ENCODE assay signal across 27 cellular contexts in genomic region chr9:23941051-23941450, GRCh38.
"Had no signal": no experiment of that assay in that cellular context is flagged by ENCODE, and none has a peak within 500 bp of the region (broad histone marks: within the 10 kb centered on the region; RNA-seq: fewer than 3 reads in every experiment).

No MANE protein-coding gene starts in this region.

- H3K4me1 ChIP-seq: colonic mucosa, heart left ventricle, parathyroid adenoma, psoas muscle, suprapubic skin, tibial artery had no signal

- H3K36me3 Mint-ChIP-seq: immature natural killer cell; memory B cell; naive thymus-derived CD8-positive, alpha-beta T cell had no signal

- H3K27me3 Mint-ChIP-seq: memory B cell; naive thymus-derived CD8-positive, alpha-beta T cell had no signal

- H3K36me3 ChIP-seq: cardiac muscle cell, colonic mucosa, heart left ventricle, suprapubic skin, tibial artery had no signal

- H2AFZ ChIP-seq: parathyroid adenoma had no signal

- H3K27ac Mint-ChIP-seq: activated naive CD4-positive, alpha-beta T cell treated with anti-CD3 and anti-CD28 coated beads, Interleukin-2, amount 50 U/mL, for 72 hours; activated T-cell treated with anti-CD3 and anti-CD28 coated beads, Interleukin-2, amount 50 U/mL, for 72 hours; immature natural killer cell; memory B cell; naive thymus-derived CD8-positive, alpha-beta T cell had no signal

- H3K9ac ChIP-seq: parathyroid adenoma had no signal

- H3K4me2 ChIP-seq: smooth muscle cell had no signal

- H3K4me3 ChIP-seq: cardiac muscle cell, colonic mucosa, heart left ventricle, psoas muscle, smooth muscle cell, suprapubic skin, tibial artery had no signal

- H3K4me1 Mint-ChIP-seq: immature natural killer cell; memory B cell; naive thymus-derived CD8-positive, alpha-beta T cell; neural crest cell had no signal

- H3K4me3 Mint-ChIP-seq: activated T-cell treated with anti-CD3 and anti-CD28 coated beads, Interleukin-2, amount 50 U/mL, for 72 hours; immature natural killer cell; memory B cell; naive thymus-derived CD8-positive, alpha-beta T cell; neural crest cell had no signal

- H3K27ac ChIP-seq: cardiac muscle cell, colonic mucosa, heart left ventricle, parathyroid adenoma, psoas muscle, suprapubic skin, tibial artery had no signal

- FAIRE-seq: endometrium had no signal

- H3K79me2 ChIP-seq: parathyroid adenoma had no signal

- H3K27me3 ChIP-seq: cardiac muscle cell, colonic mucosa, heart left ventricle, suprapubic skin, tibial artery had no signal

- H3K9me3 ChIP-seq: colonic mucosa had no signal

- DNase-seq: activated CD4-positive, alpha-beta T cell treated with anti-CD3 and anti-CD28 coated beads for 4 hours; activated CD4-positive, alpha-beta T cell treated with anti-CD3 and anti-CD28 coated beads, Interleukin-2, amount 50 U/mL, for 4 hours; activated naive CD4-positive, alpha-beta T cell; activated T-cell treated with anti-CD3 and anti-CD28 coated beads for 4 hours; activated T-cell treated with anti-CD3 and anti-CD28 coated beads, Interleukin-2, amount 50 U/mL, for 72 hours; cerebellar nuclear complex; colonic mucosa; effector CD8-positive, alpha-beta T cell; erythroblast; heart left ventricle; hypothalamus; immature natural killer cell; occipital lobe; psoas muscle; stimulated activated CD4-positive, alpha-beta T cell treated with anti-CD3 and anti-CD28 coated beads, Interleukin-15, amount 100 ng/mL, for 24 hours; stimulated activated CD4-positive, alpha-beta T cell treated with anti-CD3 and anti-CD28 coated beads, Interleukin-2, amount 100 ng/mL, for 24 hours; stimulated activated naive CD4-positive, alpha-beta T cell; tibial artery had no signal
